Comparison of ENCODE assay signal across 21 cellular contexts in the genomic region with DNA sequence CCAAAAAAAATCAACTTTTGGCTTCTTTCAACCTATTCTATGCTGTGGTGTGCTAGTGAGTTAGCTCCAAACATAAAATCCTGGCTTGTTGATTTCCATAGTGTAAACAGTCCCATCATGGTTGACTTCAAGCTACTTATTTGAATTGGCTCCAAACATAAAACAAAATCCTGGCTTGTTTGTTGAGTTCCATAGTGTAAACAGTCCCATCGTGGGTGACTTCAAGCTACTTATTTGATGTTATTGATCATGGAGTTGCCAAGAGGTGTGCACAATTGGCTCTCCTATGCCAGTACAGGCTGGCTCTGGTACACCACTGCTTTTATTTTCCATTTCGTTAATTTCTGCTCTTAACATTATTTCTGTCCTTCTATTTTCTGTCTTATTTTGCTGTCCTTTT. TPM values are rescaled to one million over a fixed set of nuclear protein-coding genes. Genes with fewer than 3 reads are reported as not detected.
DNase-seq lines count a peak whose midpoint lies in the region; ATAC-seq, FAIRE-seq and TF ChIP-seq lines count a peak whose summit lies in the region.
"Had no signal": no experiment of that assay in that cellular context is flagged by ENCODE, and none has a peak within 500 bp of the region (broad histone marks: within the 10 kb centered on the region; RNA-seq: fewer than 3 reads in every experiment).

No MANE protein-coding gene starts in this region.

- peak overlapping the region; percentile 97 for H3K4me3 Mint-ChIP-seq in activated naive CD8-positive, alpha-beta T cell
- H3K4me3 Mint-ChIP-seq in activated naive CD8-positive, alpha-beta T cell treated with anti-CD3 and anti-CD28 coated beads for 36 hours = no peak overlapping the region
- H3K4me3 Mint-ChIP-seq in astrocyte (ENCODE audit: unreplicated experiment) = no peak overlapping the region
- H3K4me3 Mint-ChIP-seq in neural crest cell = peak overlapping the region; percentile 97
- H3K4me3 Mint-ChIP-seq: memory B cell had no signal

- no peaks in the 10 kb centered on the region for H3K9me2 ChIP-seq in Karpas-422 (replicated peaks; ENCODE audit: insufficient read depth, low read length)

- no peaks in the 10 kb centered on the region for H3K9me3 ChIP-seq in Karpas-422 (ENCODE audit: low read length)
- no peaks in the 10 kb centered on the region for H3K9me3 ChIP-seq in astrocyte (ENCODE audit: insufficient read depth, low read depth, low read length)
- H3K9me3 ChIP-seq: thoracic aorta had no signal

- H3K4me3 ChIP-seq in Karpas-422 (ENCODE audit: low read length) (no peak overlapping the region), astrocyte (ENCODE audit: insufficient read depth, low read depth, low read length) (no peak overlapping the region)
- H3K4me3 ChIP-seq: thoracic aorta had no signal

- H3K27me3 ChIP-seq in Karpas-422 (ENCODE audit: low read length) (no peaks in the 10 kb centered on the region), astrocyte (ENCODE audit: insufficient read depth, low read length) (peaks cover 3% of the 10 kb centered on the region)

- no peak for FAIRE-seq in astrocyte (lab: Jason Lieb, UNC)
- FAIRE-seq: frontal cortex had no signal

- H3K27ac Mint-ChIP-seq in activated naive CD8-positive, alpha-beta T cell = no peak overlapping the region
- H3K27ac Mint-ChIP-seq in activated naive CD8-positive, alpha-beta T cell treated with anti-CD3 and anti-CD28 coated beads for 36 hours = no peak overlapping the region
- peak overlapping the region; percentile 56 for H3K27ac Mint-ChIP-seq in astrocyte (ENCODE audit: unreplicated experiment)
- H3K27ac Mint-ChIP-seq in neural crest cell (ENCODE audit: unreplicated experiment) = no peak overlapping the region
- H3K27ac Mint-ChIP-seq: CD8-positive, alpha-beta T cell had no signal

- DNase-seq in activated naive CD8-positive, alpha-beta T cell treated with anti-CD3 and anti-CD28 coated beads for 36 hours = no peak
- no peak for DNase-seq in Karpas-422
- DNase-seq in astrocyte (ENCODE audit: low read depth) = no peak
- no peak for DNase-seq in neural crest cell (ENCODE audit: low read depth, low spot score)
- DNase-seq in NCI-H187 (lab: John Stamatoyannopoulos, UW) = no peak
- DNase-seq: activated CD4-positive, alpha-beta memory T cell treated with anti-CD3 and anti-CD28 coated beads, Interleukin-2, amount 10 ng/mL, durations not matched to agents 7 days and 5 days; activated naive CD4-positive, alpha-beta T cell treated with anti-CD3 and anti-CD28 coated beads, Interleukin-2, amount 10 ng/mL, durations not matched to agents 7 days and 5 days; activated T-cell treated with anti-CD3 and anti-CD28 coated beads, Interleukin-2, amount 50 U/mL, for 48 hours; aorta; CD8-positive, alpha-beta T cell; KBM-7; NCI-H1694 treated with DMSO at 0.1 percent for 48 hours; NCI-H2227 treated with DMSO at 0.1 percent for 48 hours; stimulated activated CD4-positive, alpha-beta T cell treated with anti-CD3 and anti-CD28 coated beads, Interleukin-4, amount 100 ng/mL, for 1 hour; stimulated activated naive CD4-positive, alpha-beta T cell treated with Interleukin-2 at 50 U/mL for 16 hours had no signal

- H3K79me2 ChIP-seq in Karpas-422 (ENCODE audit: low read length) = peaks cover 27% of the 10 kb centered on the region
- H3K79me2 ChIP-seq in astrocyte (ENCODE audit: insufficient read depth, low read length) = peaks cover 25% of the 10 kb centered on the region

- H3K4me2 ChIP-seq in Karpas-422 (ENCODE audit: low read depth, low read length, poor library complexity, severe bottlenecking) (peak overlapping the region; percentile 97), astrocyte (ENCODE audit: low read length) (no peak overlapping the region)

- H3K27ac ChIP-seq in Karpas-422 (ENCODE audit: low read length) (no peak overlapping the region), astrocyte (ENCODE audit: low read depth, low read length) (no peak overlapping the region)
- H3K27ac ChIP-seq: thoracic aorta had no signal

- peaks cover 49% of the 10 kb centered on the region for H3K4me1 Mint-ChIP-seq in activated naive CD8-positive, alpha-beta T cell (ENCODE audit: low read depth)
- H3K4me1 Mint-ChIP-seq in activated naive CD8-positive, alpha-beta T cell treated with anti-CD3 and anti-CD28 coated beads for 36 hours = peaks cover 32% of the 10 kb centered on the region
- H3K4me1 Mint-ChIP-seq in astrocyte (ENCODE audit: low read depth, unreplicated experiment) (peaks cover 9% of the 10 kb centered on the region), neural crest cell (peaks cover 23% of the 10 kb centered on the region)

- no peak for ATAC-seq in GM21786 (IDR thresholded peaks at IDR 0.05; ENCODE audit: unreplicated experiment)
- ATAC-seq in GM21528 (IDR thresholded peaks at IDR 0.05; ENCODE audit: low FRiP score, unreplicated experiment) = no peak
- ATAC-seq: CD8-positive, alpha-beta T cell had no signal

- H3K36me3 ChIP-seq in Karpas-422 (ENCODE audit: insufficient read depth, low read length) = peaks cover 13% of the 10 kb centered on the region; the same call in 1 of the 2 replicates
- peaks cover 7% of the 10 kb centered on the region for H3K36me3 ChIP-seq in astrocyte (ENCODE audit: insufficient read depth, low read length)

- peaks cover 37% of the 10 kb centered on the region for H3K4me1 ChIP-seq in Karpas-422 (ENCODE audit: low read length)
- peaks cover 11% of the 10 kb centered on the region for H3K4me1 ChIP-seq in astrocyte (ENCODE audit: insufficient read depth, low read length)

- H3K36me3 Mint-ChIP-seq in activated naive CD8-positive, alpha-beta T cell = peaks cover 6% of the 10 kb centered on the region
- peaks cover 18% of the 10 kb centered on the region for H3K36me3 Mint-ChIP-seq in activated naive CD8-positive, alpha-beta T cell treated with anti-CD3 and anti-CD28 coated beads for 36 hours
- H3K36me3 Mint-ChIP-seq in astrocyte (ENCODE audit: low read depth, unreplicated experiment) = peaks cover 3% of the 10 kb centered on the region
- peaks cover 4% of the 10 kb centered on the region for H3K36me3 Mint-ChIP-seq in neural crest cell (ENCODE audit: low read depth)

- no peaks in the 10 kb centered on the region for H3K9me3 Mint-ChIP-seq in activated naive CD8-positive, alpha-beta T cell (ENCODE audit: low read depth)
- no peaks in the 10 kb centered on the region for H3K9me3 Mint-ChIP-seq in activated naive CD8-positive, alpha-beta T cell treated with anti-CD3 and anti-CD28 coated beads for 36 hours
- H3K9me3 Mint-ChIP-seq in astrocyte (ENCODE audit: unreplicated experiment) (no peaks in the 10 kb centered on the region), neural crest cell (no peaks in the 10 kb centered on the region)
- H3K9me3 Mint-ChIP-seq: activated CD4-positive, alpha-beta memory T cell treated with anti-CD3 and anti-CD28 coated beads, Interleukin-2, amount 10 ng/mL, durations not matched to agents 7 days and 5 days; activated naive CD4-positive, alpha-beta T cell treated with anti-CD3 and anti-CD28 coated beads, Interleukin-2, amount 10 ng/mL, durations not matched to agents 7 days and 5 days; CD8-positive, alpha-beta T cell; memory B cell had no signal

- H3K27me3 Mint-ChIP-seq in activated naive CD8-positive, alpha-beta T cell = no peaks in the 10 kb centered on the region
- no peaks in the 10 kb centered on the region for H3K27me3 Mint-ChIP-seq in activated naive CD8-positive, alpha-beta T cell treated with anti-CD3 and anti-CD28 coated beads for 36 hours
- peaks cover 3% of the 10 kb centered on the region for H3K27me3 Mint-ChIP-seq in astrocyte (ENCODE audit: low read depth, unreplicated experiment)
- H3K27me3 Mint-ChIP-seq in neural crest cell (ENCODE audit: low read depth) = peaks cover 18% of the 10 kb centered on the region
- H3K27me3 Mint-ChIP-seq: activated CD4-positive, alpha-beta memory T cell treated with anti-CD3 and anti-CD28 coated beads, Interleukin-2, amount 10 ng/mL, durations not matched to agents 7 days and 5 days; activated naive CD4-positive, alpha-beta T cell treated with anti-CD3 and anti-CD28 coated beads, Interleukin-2, amount 10 ng/mL, durations not matched to agents 7 days and 5 days; memory B cell had no signal

- H4K20me1 ChIP-seq in Karpas-422 (ENCODE audit: insufficient read depth, low read depth, low read length) (no peaks in the 10 kb centered on the region; the same call in 1 of the 2 replicates), astrocyte (ENCODE audit: insufficient read depth, low read length) (no peaks in the 10 kb centered on the region)

- no peak for TF ChIP-seq CTCF in astrocyte (IDR thresholded peaks at IDR 0.05; ENCODE audit: insufficient read depth, low read depth, low read length)
- no peak for TF ChIP-seq CTCF in neural crest cell (conservative IDR thresholded peaks at IDR 0.05)

- H2AFZ ChIP-seq in Karpas-422 (ENCODE audit: low read length) (no peak overlapping the region), astrocyte (ENCODE audit: low read depth, low read length) (no peak overlapping the region)

- H3K9ac ChIP-seq in Karpas-422 (ENCODE audit: low read length) (no peak overlapping the region), astrocyte (ENCODE audit: low read length) (no peak overlapping the region)

RNA-seq across cellular contexts. Expression of a gene that starts 1.8 kb away (rescaled TPM):
- 10 to 100 TPM; 60.0 to 63.7 TPM for total RNA-seq in activated naive CD8-positive, alpha-beta T cell treated with anti-CD3 and anti-CD28 coated beads for 36 hours
- total RNA-seq in Karpas-422 (2014; rRNA removed; shearing (Covaris generic); ENCODE audit: low replicate concordance) = 48.9 and 55.0 TPM in 2 replicates
- total RNA-seq in astrocyte (19.9 and 22.0 TPM in 2 replicates), neural crest cell (32.0 and 36.3 TPM in 2 replicates)

Comparison
In these comparisons a context has a peak if more than half of its experiments do, and no peak if none do; other contexts are left out.
1. H3K4me3 Mint-ChIP-seq: peak in activated naive CD8-positive, alpha-beta T cell (single experiment) and neural crest cell (single experiment); none in activated naive CD8-positive, alpha-beta T cell treated with anti-CD3 and anti-CD28 coated beads for 36 hours (single experiment) and astrocyte (single experiment).